Comparison of ENCODE assay signal across 23 cellular contexts in genomic region chr12:1908758-1909157, GRCh38. TPM values are rescaled to one million over a fixed set of nuclear protein-coding genes. Genes with fewer than 3 reads are reported as not detected.
DNase-seq lines count a peak whose midpoint lies in the region; ATAC-seq and TF ChIP-seq lines count a peak whose summit lies in the region.
"Had no signal": no experiment of that assay in that cellular context is flagged by ENCODE, and none has a peak within 500 bp of the region (broad histone marks: within the 10 kb centered on the region; RNA-seq: fewer than 3 reads in every experiment).

No MANE protein-coding gene starts in this region.

- intact Hi-C loops in psoas muscle (cut with DNase I) = no loop called here

- H3K36me3 ChIP-seq in H7 (replicated peaks; ENCODE audit: control insufficient read depth, insufficient read depth, low read length) (no peaks in the 10 kb centered on the region), psoas muscle (ENCODE audit: insufficient read depth in 1 of 2, low read depth in 1 of 2) (no peaks in the 10 kb centered on the region), gastroesophageal sphincter (no peaks in the 10 kb centered on the region)
- H3K36me3 ChIP-seq: esophagus muscularis mucosa, SJCRH30, upper lobe of left lung had no signal

- no peak overlapping the region for H3K27ac ChIP-seq in psoas muscle
- H3K27ac ChIP-seq in gastroesophageal sphincter = no peak overlapping the region
- H3K27ac ChIP-seq: BLaER1 treated with 17β-estradiol and CSF1 and Interleukin-3, amounts not matched to agents 10 nM and 100 nM; esophagus muscularis mucosa; SJCRH30; upper lobe of left lung had no signal

- peaks cover 8% of the 10 kb centered on the region for H3K27me3 Mint-ChIP-seq in activated naive CD8-positive, alpha-beta T cell
- peaks cover 4% of the 10 kb centered on the region for H3K27me3 Mint-ChIP-seq in activated naive CD8-positive, alpha-beta T cell treated with anti-CD3 and anti-CD28 coated beads for 36 hours
- H3K27me3 Mint-ChIP-seq in memory B cell (peaks cover 11% of the 10 kb centered on the region), type B pancreatic cell (no peaks in the 10 kb centered on the region)

- TF ChIP-seq CTCF in type B pancreatic cell (conservative IDR thresholded peaks at IDR 0.05) (no peak), psoas muscle (IDR thresholded peaks at IDR 0.05) (no peak), gastroesophageal sphincter (IDR thresholded peaks at IDR 0.05) (no peak)

- ATAC-seq in memory B cell (ENCODE audit: low read depth) = no peak
- no peak for ATAC-seq in psoas muscle
- no peak for ATAC-seq in gastroesophageal sphincter

- no peak overlapping the region for H3K27ac Mint-ChIP-seq in activated naive CD8-positive, alpha-beta T cell
- H3K27ac Mint-ChIP-seq in activated naive CD8-positive, alpha-beta T cell treated with anti-CD3 and anti-CD28 coated beads for 36 hours = no peak overlapping the region
- no peak overlapping the region for H3K27ac Mint-ChIP-seq in memory B cell
- no peak overlapping the region for H3K27ac Mint-ChIP-seq in type B pancreatic cell
- H3K27ac Mint-ChIP-seq: activated CD4-positive, alpha-beta T cell treated with anti-CD3 and anti-CD28 coated beads, Interleukin-2, amount 10 ng/mL, durations not matched to agents 7 days and 5 days; mesothelial cell of epicardium; naive B cell had no signal

- H3K9me3 Mint-ChIP-seq in activated naive CD8-positive, alpha-beta T cell (ENCODE audit: low read depth) = peaks cover 26% of the 10 kb centered on the region
- H3K9me3 Mint-ChIP-seq in activated naive CD8-positive, alpha-beta T cell treated with anti-CD3 and anti-CD28 coated beads for 36 hours = peaks cover 20% of the 10 kb centered on the region
- H3K9me3 Mint-ChIP-seq in memory B cell = peaks cover 11% of the 10 kb centered on the region
- H3K9me3 Mint-ChIP-seq in type B pancreatic cell = peaks cover 3% of the 10 kb centered on the region

- H3K4me3 ChIP-seq in H7 (ENCODE audit: insufficient read depth, low read depth, low read length) (no peak overlapping the region), psoas muscle (no peak overlapping the region), gastroesophageal sphincter (no peak overlapping the region)
- H3K4me3 ChIP-seq: BLaER1 treated with 17β-estradiol and CSF1 and Interleukin-3, amounts not matched to agents 10 nM and 100 nM; SJCRH30 had no signal

- H3K9me3 ChIP-seq in psoas muscle (peaks cover 13% of the 10 kb centered on the region), gastroesophageal sphincter (peaks cover 0 to 37% (median 0%) of the 10 kb centered on the region in 3 donors)

- 96 to 97% (median 97%) methylated on average over 17 to 26 of the region's 26 CpGs for WGBS in psoas muscle, 3 donors
- 86 to 93% methylated on average over 1 to 3 of the region's 26 CpGs for WGBS in gastroesophageal sphincter (ENCODE audit: low coverage in 1 of 2), 2 donors

- TF ChIP-seq POLR2A in gastroesophageal sphincter (IDR thresholded peaks at IDR 0.05) = no peak

- H3K27me3 ChIP-seq in H7 (ENCODE audit: control insufficient read depth, insufficient read depth, low read length) (no peaks in the 10 kb centered on the region), psoas muscle (ENCODE audit: insufficient read depth in 3 of 3, low read length in 2 of 3) (no peaks in the 10 kb centered on the region), gastroesophageal sphincter (peaks cover 28% of the 10 kb centered on the region)
- H3K27me3 ChIP-seq: SJCRH30, upper lobe of left lung had no signal

- TF ChIP-seq EP300 in gastroesophageal sphincter (IDR thresholded peaks at IDR 0.05) = no peak

- no peak for DNase-seq in activated naive CD8-positive, alpha-beta T cell treated with anti-CD3 and anti-CD28 coated beads for 36 hours
- DNase-seq in H7 = peak; percentile 37
- DNase-seq in memory B cell (ENCODE audit: low spot score in 2 of 2) = no peak
- peak; percentile 47 for DNase-seq in type B pancreatic cell (ENCODE audit: extremely low spot score, unreplicated experiment)
- DNase-seq in SHP77 (lab: John Stamatoyannopoulos, UW) = no peak
- no peak for DNase-seq in psoas muscle
- DNase-seq: activated CD4-positive, alpha-beta T cell treated with anti-CD3 and anti-CD28 coated beads, Interleukin-2, amount 10 ng/mL, durations not matched to agents 7 days and 5 days; central memory CD4-positive, alpha-beta T cell; COR-L47; foreskin melanocyte; naive B cell; NCI-H1092 treated with DMSO at 0.1 percent for 48 hours; NCI-H187 treated with DMSO at 0.1 percent for 48 hours; occipital lobe; SJCRH30; small intestine; stimulated activated CD4-positive, alpha-beta T cell treated with anti-CD3 and anti-CD28 coated beads, Interleukin-1b, Interleukin-23, amount 100 ng/mL, for 48 hours had no signal

- H3K36me3 Mint-ChIP-seq in activated naive CD8-positive, alpha-beta T cell = peaks cover 3% of the 10 kb centered on the region
- H3K36me3 Mint-ChIP-seq in activated naive CD8-positive, alpha-beta T cell treated with anti-CD3 and anti-CD28 coated beads for 36 hours = no peaks in the 10 kb centered on the region
- peaks cover 7% of the 10 kb centered on the region for H3K36me3 Mint-ChIP-seq in memory B cell
- peaks cover 8% of the 10 kb centered on the region for H3K36me3 Mint-ChIP-seq in type B pancreatic cell
- H3K36me3 Mint-ChIP-seq: mesothelial cell of epicardium had no signal

- H3K4me1 ChIP-seq in psoas muscle (peaks cover 19% of the 10 kb centered on the region), gastroesophageal sphincter (peaks cover 0 to 8% (median 0%) of the 10 kb centered on the region in 3 donors)

- H3K4me1 Mint-ChIP-seq in activated naive CD8-positive, alpha-beta T cell (ENCODE audit: low read depth) = peaks cover 7% of the 10 kb centered on the region
- H3K4me1 Mint-ChIP-seq in activated naive CD8-positive, alpha-beta T cell treated with anti-CD3 and anti-CD28 coated beads for 36 hours = peaks cover 4% of the 10 kb centered on the region
- peaks cover 4% of the 10 kb centered on the region for H3K4me1 Mint-ChIP-seq in memory B cell
- H3K4me1 Mint-ChIP-seq in type B pancreatic cell (ENCODE audit: unreplicated experiment) = no peaks in the 10 kb centered on the region
- H3K4me1 Mint-ChIP-seq: mesothelial cell of epicardium had no signal

- H3K4me3 Mint-ChIP-seq in activated naive CD8-positive, alpha-beta T cell = peak overlapping the region; percentile 66
- no peak overlapping the region for H3K4me3 Mint-ChIP-seq in activated naive CD8-positive, alpha-beta T cell treated with anti-CD3 and anti-CD28 coated beads for 36 hours
- H3K4me3 Mint-ChIP-seq in memory B cell (peak overlapping the region; percentile 52), type B pancreatic cell (no peak overlapping the region)
- H3K4me3 Mint-ChIP-seq: activated CD4-positive, alpha-beta T cell treated with anti-CD3 and anti-CD28 coated beads, Interleukin-2, amount 10 ng/mL, durations not matched to agents 7 days and 5 days; mesothelial cell of epicardium had no signal

RNA-seq across cellular contexts. Expression of gene CACNA2D4, which starts 9.7 kb away (rescaled TPM):
- total RNA-seq in activated naive CD8-positive, alpha-beta T cell treated with anti-CD3 and anti-CD28 coated beads for 36 hours = 1 to 10 TPM; 3.8 to 4.0 TPM
- 0.03 and 0.22 TPM in 2 replicates for total RNA-seq in H7 (2014; rRNA removed; shearing (Covaris generic))
- total RNA-seq in type B pancreatic cell (ENCODE audit: low replicate concordance) (0.87 and 1.1 TPM in 2 replicates), psoas muscle (1 to 10 TPM in 1 of 4 donors, under 1 TPM in 3; 0.91 to 1.8 (median 0.94) TPM), gastroesophageal sphincter (1 to 10 TPM; 1.4 to 3.3 (median 3.0) TPM)
- 1 to 10 TPM in 1 of 3 donors, under 1 TPM in 2; 0.74 to 1.1 (median 0.90) TPM for polyA plus RNA-seq in psoas muscle
- total RNA-seq: occipital lobe had no signal

Comparison
In these comparisons a context has a peak if more than half of its experiments do, and no peak if none do; other contexts are left out.
1. H3K4me3 Mint-ChIP-seq: peak in activated naive CD8-positive, alpha-beta T cell (single experiment) and memory B cell (single experiment); none in activated naive CD8-positive, alpha-beta T cell treated with anti-CD3 and anti-CD28 coated beads for 36 hours (single experiment) and type B pancreatic cell (single experiment).
2. DNase-seq: peak in H7 (single experiment) and type B pancreatic cell (single experiment); none in activated naive CD8-positive, alpha-beta T cell treated with anti-CD3 and anti-CD28 coated beads for 36 hours (single experiment), memory B cell (0 of 2), SHP77 (0 of 2) and psoas muscle (0 of 2).